Comparison of ENCODE assay signal across 17 cellular contexts in genomic region chr15:35691176-35691761, GRCh38.
DNase-seq lines count a peak whose midpoint lies in the region; ATAC-seq and TF ChIP-seq lines count a peak whose summit lies in the region.
"Had no signal": no experiment of that assay in that cellular context is flagged by ENCODE, and none has a peak within 500 bp of the region (broad histone marks: within the 10 kb centered on the region; RNA-seq: fewer than 3 reads in every experiment).

No MANE protein-coding gene starts in this region.

- H3K9me3 Mint-ChIP-seq in naive thymus-derived CD8-positive, alpha-beta T cell: peaks cover 0 to 2% (median 0%) of the 10 kb centered on the region in 9 donors
- H3K9me3 Mint-ChIP-seq: activated naive CD4-positive, alpha-beta T cell treated with anti-CD3 and anti-CD28 coated beads, Interleukin-2, amount 10 ng/mL, durations not matched to agents 7 days and 5 days; HFFc6 had no signal

- H3K4me3 Mint-ChIP-seq in naive thymus-derived CD8-positive, alpha-beta T cell: no peak overlapping the region
- H3K4me3 Mint-ChIP-seq: activated naive CD4-positive, alpha-beta T cell treated with anti-CD3 and anti-CD28 coated beads, Interleukin-2, amount 10 ng/mL, durations not matched to agents 7 days and 5 days; CD14-positive monocyte; HFFc6 had no signal

- H3K4me3 ChIP-seq in breast epithelium (no peak overlapping the region), left ventricle myocardium inferior (peak overlapping the region; percentile 16), osteoblast (ENCODE audit: insufficient read depth, low read length) (no peak overlapping the region), transverse colon (no peak overlapping the region), OCI-LY7 (ENCODE audit: low read depth, low read length, poor library complexity, severe bottlenecking) (no peak overlapping the region)

- in situ Hi-C loops in transverse colon (cut with MboI; ENCODE audit: low pct_ligation_motif_present in 1 of 4, low pct_unique_long_range_greater_than_20kb in 1 of 4, low sequenced_read_pairs in 3 of 4): no loop called here

- no peaks in the 10 kb centered on the region for H3K9me2 ChIP-seq in OCI-LY7 (ENCODE audit: insufficient read depth, low read length)

- H3K79me2 ChIP-seq in osteoblast (ENCODE audit: insufficient read depth, low read length) (no peaks in the 10 kb centered on the region), OCI-LY7 (ENCODE audit: insufficient read depth, low read depth, low read length) (no peaks in the 10 kb centered on the region)

- WGBS in transverse colon (ENCODE audit: low coverage in 1 of 2), 2 donors: 79 to 92% methylated on average over 4 of the region's 4 CpGs

- DNase-seq in breast epithelium (ENCODE audit: low spot score in 2 of 2) (no peak), left ventricle myocardium inferior (no peak), osteoblast (ENCODE audit: insufficient read length, low spot score, missing footprints) (no peak), transverse colon (no peak), OCI-LY7 (ENCODE audit: low spot score) (no peak)
- DNase-seq in activated CD4-positive, alpha-beta T cell treated with anti-CD3 and anti-CD28 coated beads for 1 hour: no peak
- no peak for DNase-seq in naive thymus-derived CD8-positive, alpha-beta T cell
- DNase-seq: activated naive CD4-positive, alpha-beta T cell treated with anti-CD3 and anti-CD28 coated beads, Interleukin-2, amount 10 ng/mL, durations not matched to agents 7 days and 5 days; cerebellar nuclear complex; DMS79 treated with DMSO at 0.1 percent for 48 hours; HFFc6; hypothalamus; NCI-H1930; NCI-H524 treated with DMSO at 0.1 percent for 48 hours; occipital lobe had no signal

- no peaks in the 10 kb centered on the region for H4K20me1 ChIP-seq in osteoblast (ENCODE audit: insufficient read depth, low read length)
- H4K20me1 ChIP-seq in OCI-LY7 (ENCODE audit: insufficient read depth, low read length): no peaks in the 10 kb centered on the region

- peak overlapping the region; percentile 52 to 53 for H3K27ac ChIP-seq in breast epithelium
- H3K27ac ChIP-seq in left ventricle myocardium inferior (replicated peaks): peak overlapping the region; percentile 93
- peak overlapping the region; percentile 36 for H3K27ac ChIP-seq in osteoblast (ENCODE audit: low read depth, low read length)
- peak overlapping the region in 3 of 4 donors; percentile 24 to 38 (median 24) for H3K27ac ChIP-seq in transverse colon
- H3K27ac ChIP-seq in OCI-LY7 (ENCODE audit: low read depth, low read length, poor library complexity, severe bottlenecking): no peak overlapping the region

- H3K4me1 Mint-ChIP-seq in naive thymus-derived CD8-positive, alpha-beta T cell: no peaks in the 10 kb centered on the region
- H3K4me1 Mint-ChIP-seq: activated naive CD4-positive, alpha-beta T cell treated with anti-CD3 and anti-CD28 coated beads, Interleukin-2, amount 10 ng/mL, durations not matched to agents 7 days and 5 days; CD14-positive monocyte had no signal

- no peaks in the 10 kb centered on the region for H3K36me3 Mint-ChIP-seq in naive thymus-derived CD8-positive, alpha-beta T cell
- H3K36me3 Mint-ChIP-seq: activated naive CD4-positive, alpha-beta T cell treated with anti-CD3 and anti-CD28 coated beads, Interleukin-2, amount 10 ng/mL, durations not matched to agents 7 days and 5 days; CD14-positive monocyte had no signal

- intact Hi-C loops in breast epithelium (cut with DNase I; ENCODE audit: low total_unique reads): no loop called here
- intact Hi-C loops in left ventricle myocardium inferior (cut with micrococcal nuclease): loop anchor here (10.0 kb wide), 1 partner anchor 166 kb away; no protein-coding TSS in a partner anchor
- intact Hi-C loops in transverse colon (cut with DNase I; ENCODE audit: low total_unique reads): no loop called here
- intact Hi-C loops in OCI-LY7 (cut with micrococcal nuclease; ENCODE audit: unreplicated experiment): no loop called here

- H3K4me1 ChIP-seq in breast epithelium: no peaks in the 10 kb centered on the region
- peaks cover 57% of the 10 kb centered on the region for H3K4me1 ChIP-seq in left ventricle myocardium inferior
- H3K4me1 ChIP-seq in osteoblast (ENCODE audit: insufficient read depth, low read length): peaks cover 40% of the 10 kb centered on the region
- H3K4me1 ChIP-seq in transverse colon: peaks cover 0 to 19% (median 0%) of the 10 kb centered on the region in 4 donors
- no peaks in the 10 kb centered on the region for H3K4me1 ChIP-seq in OCI-LY7 (ENCODE audit: insufficient read depth, low read length, poor library complexity, severe bottlenecking)

- H3K9me3 ChIP-seq in breast epithelium (no peaks in the 10 kb centered on the region), left ventricle myocardium inferior (replicated peaks) (no peaks in the 10 kb centered on the region), osteoblast (ENCODE audit: low read depth, low read length) (no peaks in the 10 kb centered on the region), transverse colon (no peaks in the 10 kb centered on the region), OCI-LY7 (ENCODE audit: low read length) (no peaks in the 10 kb centered on the region)

- no peak for ATAC-seq in naive thymus-derived CD8-positive, alpha-beta T cell
- no peak for ATAC-seq in GM18858 (IDR thresholded peaks at IDR 0.05; ENCODE audit: unreplicated experiment)

- peak overlapping the region; percentile 53 for H3K4me2 ChIP-seq in osteoblast (ENCODE audit: insufficient read depth, low read length)
- no peak overlapping the region for H3K4me2 ChIP-seq in OCI-LY7 (ENCODE audit: low read length)

- no peak for TF ChIP-seq EP300 in transverse colon (IDR thresholded peaks at IDR 0.05; ENCODE audit: low read depth)

- H3K27me3 ChIP-seq in breast epithelium (no peaks in the 10 kb centered on the region), left ventricle myocardium inferior (ENCODE audit: low read depth) (no peaks in the 10 kb centered on the region), osteoblast (ENCODE audit: insufficient read depth, low read length) (no peaks in the 10 kb centered on the region), transverse colon (no peaks in the 10 kb centered on the region)

- TF ChIP-seq CTCF in breast epithelium (IDR thresholded peaks at IDR 0.05) (no peak), left ventricle myocardium inferior (IDR thresholded peaks at IDR 0.05; ENCODE audit: borderline replicate concordance) (no peak), osteoblast (IDR thresholded peaks at IDR 0.05; ENCODE audit: extremely low read depth, low read depth, low read length) (no peak), transverse colon (IDR thresholded peaks at IDR 0.05) (no peak), OCI-LY7 (conservative IDR thresholded peaks at IDR 0.05; ENCODE audit: low read length) (no peak)

- CTCF ChIA-PET in OCI-LY7 (lab: Charles Lee; ENCODE audit: unreplicated experiment): no interaction called here

- H3K27ac Mint-ChIP-seq in naive thymus-derived CD8-positive, alpha-beta T cell: no peak overlapping the region
- H3K27ac Mint-ChIP-seq: activated naive CD4-positive, alpha-beta T cell treated with anti-CD3 and anti-CD28 coated beads, Interleukin-2, amount 10 ng/mL, durations not matched to agents 7 days and 5 days; CD14-positive monocyte; HFFc6 had no signal

- no peaks in the 10 kb centered on the region for H3K36me3 ChIP-seq in breast epithelium
- H3K36me3 ChIP-seq in left ventricle myocardium inferior: no peaks in the 10 kb centered on the region
- no peaks in the 10 kb centered on the region for H3K36me3 ChIP-seq in osteoblast (ENCODE audit: insufficient read depth, low read length)
- H3K36me3 ChIP-seq in transverse colon: no peaks in the 10 kb centered on the region
- H3K36me3 ChIP-seq in OCI-LY7 (ENCODE audit: insufficient read depth, low read length): no peaks in the 10 kb centered on the region

- POLR2A ChIA-PET in naive thymus-derived CD8-positive, alpha-beta T cell (lab: Charles Lee): no interaction called here
- POLR2A ChIA-PET in OCI-LY7 (lab: Charles Lee): no interaction called here

- BruUV-seq in OCI-LY7 (replicated peaks; lab: Mats Ljungman, UMichigan): no TSS peak

- H3K27me3 Mint-ChIP-seq in naive thymus-derived CD8-positive, alpha-beta T cell: peaks cover 2 to 38% (median 11%) of the 10 kb centered on the region in 5 donors

- TF ChIP-seq POLR2A in breast epithelium (IDR thresholded peaks at IDR 0.05) (no peak), transverse colon (IDR thresholded peaks at IDR 0.05) (no peak)

- no peak overlapping the region for H2AFZ ChIP-seq in osteoblast (ENCODE audit: low read length)
- H2AFZ ChIP-seq in OCI-LY7 (ENCODE audit: low read length): no peak overlapping the region
